8 cellular contexts compared by ENCODE assay signal in genomic region chr5:95861221-95861857, GRCh38. TPM values are rescaled to one million over a fixed set of nuclear protein-coding genes. Genes with fewer than 3 reads are reported as not detected.
DNase-seq lines count a peak whose midpoint lies in the region; TF ChIP-seq lines count a peak whose summit lies in the region.

No MANE protein-coding gene starts in this region.

- peak overlapping the region; percentile 95 for H3K27ac Mint-ChIP-seq in glutamatergic neuron (ENCODE audit: unreplicated experiment)
- H3K27ac Mint-ChIP-seq in immature natural killer cell = peak overlapping the region in 3 of 6 donors; percentile 25 to 70 (median 26)

- no peaks in the 10 kb centered on the region for H4K20me1 ChIP-seq in BLaER1

- H3K9me3 Mint-ChIP-seq in glutamatergic neuron (ENCODE audit: unreplicated experiment) (peaks cover 14% of the 10 kb centered on the region), immature natural killer cell (no peaks in the 10 kb centered on the region)

- H3K27ac ChIP-seq in BLaER1 = peak overlapping the region; percentile 18; the same call in 1 of the 2 replicates
- peak overlapping the region in 5 of 8 donors; percentile 30 to 79 (median 60) for H3K27ac ChIP-seq in spleen

- no peak for TF ChIP-seq POLR2A in spleen (IDR thresholded peaks at IDR 0.05)

- peaks cover 65% of the 10 kb centered on the region for H3K4me1 Mint-ChIP-seq in glutamatergic neuron (ENCODE audit: low read depth, unreplicated experiment)
- peaks cover 8 to 19% of the 10 kb centered on the region in 2 donors for H3K4me1 Mint-ChIP-seq in immature natural killer cell

- H3K36me3 ChIP-seq in BLaER1 = no peaks in the 10 kb centered on the region
- H3K36me3 ChIP-seq in spleen = no peaks in the 10 kb centered on the region

- peak; percentile 61 for DNase-seq in HuH-7.5 (ENCODE audit: low spot score)
- peak; percentile 14 for DNase-seq in UCSD-AML1 (lab: John Stamatoyannopoulos, UW; ENCODE audit: unreplicated experiment)
- DNase-seq in glutamatergic neuron = no peak
- no peak for DNase-seq in spleen
- no peak for DNase-seq in immature natural killer cell
- DNase-seq in stimulated activated CD4-positive, alpha-beta T cell treated with anti-CD3 and anti-CD28 coated beads, Interleukin-4, amount 100 ng/mL, for 1 hour = no peak
- DNase-seq in activated CD8-positive, alpha-beta memory T cell treated with anti-CD3 and anti-CD28 coated beads, Interleukin-2, amount 50 U/mL, for 4 hours = no peak

- H3K4me3 Mint-ChIP-seq in glutamatergic neuron (ENCODE audit: unreplicated experiment) = peak overlapping the region; percentile 60
- H3K4me3 Mint-ChIP-seq in immature natural killer cell = peak overlapping the region in 1 of 5 donors; percentile 11

- H3K9me3 ChIP-seq in BLaER1 (no peaks in the 10 kb centered on the region), spleen (no peaks in the 10 kb centered on the region)

- peaks cover 85% of the 10 kb centered on the region for H3K4me1 ChIP-seq in BLaER1
- peaks cover 0 to 54% (median 37%) of the 10 kb centered on the region in 6 donors for H3K4me1 ChIP-seq in spleen

- H3K4me3 ChIP-seq in BLaER1 (no peak overlapping the region), spleen (peak overlapping the region in 1 of 8 donors; percentile 38)

- peak overlapping the region; percentile 80 for H3K4me2 ChIP-seq in BLaER1

- no peaks in the 10 kb centered on the region for H3K27me3 ChIP-seq in BLaER1
- no peaks in the 10 kb centered on the region for H3K27me3 ChIP-seq in spleen (replicated peaks in 1 of 7)

- H3K36me3 Mint-ChIP-seq in glutamatergic neuron (ENCODE audit: unreplicated experiment) = no peaks in the 10 kb centered on the region
- H3K36me3 Mint-ChIP-seq in immature natural killer cell = peaks cover 0 to 4% (median 0%) of the 10 kb centered on the region in 3 donors

- WGBS in spleen, 5 donors = 9 to 14% (median 11%) methylated on average over 14 of the region's 14 CpGs

- H3K27me3 Mint-ChIP-seq in glutamatergic neuron (ENCODE audit: unreplicated experiment) (peaks cover 17% of the 10 kb centered on the region), immature natural killer cell (ENCODE audit: low read depth in 3 of 3) (peaks cover 8 to 16% (median 15%) of the 10 kb centered on the region in 3 donors)

- intact Hi-C loops in spleen (cut with DNase I; ENCODE audit: low total_unique reads) = no loop called here

- H3K9ac ChIP-seq in BLaER1 = no peak overlapping the region

- TF ChIP-seq CTCF in glutamatergic neuron (IDR thresholded peaks at IDR 0.05; ENCODE audit: partially characterized antibody, unreplicated experiment) (no peak), spleen (IDR thresholded peaks at IDR 0.05 in 8 of 11, conservative IDR thresholded peaks at IDR 0.05 in 3 of 11) (no peak)

RNA-seq across cellular contexts. Expression of gene GLRX, which starts 38.8 kb away (rescaled TPM):
- total RNA-seq in glutamatergic neuron (ENCODE audit: unreplicated experiment) (79.6 TPM), spleen (100 to 1,000 TPM in 2 of 7 donors, 10 to 100 TPM in 5; 59.3 to 130 (median 68.7) TPM)
- polyA plus RNA-seq in spleen (100 to 1,000 TPM in 2 of 3 donors, 10 to 100 TPM in 1; 85.2 to 149 (median 108) TPM), immature natural killer cell (100 to 1,000 TPM; 261 to 295 (median 263) TPM)

Comparison
In these comparisons a context has a peak if more than half of its experiments do, and no peak if none do; other contexts are left out.
1. DNase-seq: peak in HuH-7.5 (single experiment) and UCSD-AML1 (single experiment); none in glutamatergic neuron (single experiment), spleen (single experiment), immature natural killer cell (0 of 3), stimulated activated CD4-positive, alpha-beta T cell treated with anti-CD3 and anti-CD28 coated beads, Interleukin-4, amount 100 ng/mL, for 1 hour (single experiment) and activated CD8-positive, alpha-beta memory T cell treated with anti-CD3 and anti-CD28 coated beads, Interleukin-2, amount 50 U/mL, for 4 hours (single experiment).